ENCODE assay signal across 8 cellular contexts in the genomic region with DNA sequence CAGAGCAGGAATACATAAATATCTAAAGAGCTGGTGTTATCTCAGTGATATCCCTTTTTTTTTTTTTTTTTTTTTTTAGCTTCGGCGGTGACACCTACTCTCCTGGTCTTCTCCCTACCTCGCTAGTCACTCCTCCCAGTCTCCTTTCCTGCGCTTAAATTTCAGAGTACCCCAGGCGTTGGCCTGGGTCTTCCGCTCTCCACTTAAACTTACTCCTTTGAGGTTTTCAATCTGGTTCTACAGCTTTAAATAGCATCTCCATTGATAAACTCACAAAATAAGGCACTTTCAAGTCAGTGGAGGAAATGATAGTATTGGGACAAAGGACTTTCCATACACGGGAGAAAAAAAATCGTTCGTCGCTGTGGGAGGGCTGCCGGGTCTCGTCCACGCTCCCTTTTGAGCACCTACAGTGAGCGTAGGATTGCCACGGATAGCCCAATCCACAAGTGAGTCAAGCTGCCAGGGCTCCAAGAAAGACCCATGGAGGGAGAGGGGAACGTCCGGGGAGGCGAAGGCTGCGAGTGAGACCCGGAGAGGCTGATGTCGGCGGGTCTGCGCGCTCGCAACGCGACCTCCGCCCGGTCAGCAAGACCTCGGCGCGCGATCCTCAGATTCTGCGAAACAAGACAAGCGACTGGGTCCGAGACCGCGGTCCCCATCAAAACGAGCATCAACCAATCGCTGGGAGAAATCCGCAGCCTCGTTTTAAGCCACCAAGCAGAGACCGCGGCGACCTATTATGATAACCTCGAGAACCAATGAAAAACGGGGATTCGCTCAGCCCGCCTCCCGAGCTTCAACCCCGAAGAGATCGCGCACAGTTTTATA. TPM values are rescaled to one million over a fixed set of nuclear protein-coding genes. Genes with fewer than 3 reads are reported as not detected.
A peak's percentile ranks its signal among the peaks of the same experiment; 100 is the strongest.
DNase-seq lines count a peak whose midpoint lies in the region; ATAC-seq and TF ChIP-seq lines count a peak whose summit lies in the region.

No MANE protein-coding gene starts in this region.

- CTCF ChIA-PET in GM10248 (lab: Yijun Ruan, JAX) = interaction anchor here (0.7 to 2.2 kb wide), 9 partner anchors 8 to 623 kb away, joined by 3 to 13 read pairs (median 4); no protein-coding TSS in a partner anchor

- TF ChIP-seq EP300 in tibial nerve (IDR thresholded peaks at IDR 0.05) = no peak

- POLR2A ChIA-PET in GM10248 (lab: Yijun Ruan, JAX) = interaction anchor here (0.6 to 2.1 kb wide), 19 partner anchors 8 to 1186 kb away, joined by 3 to 14 read pairs (median 4); partner anchors contain the start of gene IFT52

- H3K4me1 ChIP-seq in adrenal gland (replicated peaks in 1 of 2) (peaks cover 18 to 31% of the 10 kb centered on the region in 2 donors), heart left ventricle (peaks cover 0 to 30% (median 22%) of the 10 kb centered on the region in 12 donors), parathyroid adenoma (no peaks in the 10 kb centered on the region), tibial nerve (peaks cover 0 to 39% (median 4%) of the 10 kb centered on the region in 4 donors)

- 1 to 2% (median 1%) methylated on average over 24 to 53 of the region's 53 CpGs for WGBS in adrenal gland, 4 donors
- WGBS in heart left ventricle, 4 donors = 0 to 1% (median 1%) methylated on average over 29 to 53 of the region's 53 CpGs
- WGBS in tibial nerve, 2 donors = 1% methylated on average over 46 to 49 of the region's 53 CpGs

- H4K20me1 ChIP-seq in SU-DHL-6 (ENCODE audit: low read depth, low read length) = peaks cover 31% of the 10 kb centered on the region

- H3K9me2 ChIP-seq in SU-DHL-6 (replicated peaks; ENCODE audit: insufficient read depth, low read length) = no peaks in the 10 kb centered on the region

- TF ChIP-seq POLR2A in adrenal gland (IDR thresholded peaks at IDR 0.05) (no peak), heart left ventricle (IDR thresholded peaks at IDR 0.05) (no peak), tibial nerve (IDR thresholded peaks at IDR 0.05) (no peak)

- H2AFZ ChIP-seq in SU-DHL-6 (ENCODE audit: low read depth, low read length, severe bottlenecking) (peak overlapping the region; percentile 91), parathyroid adenoma (peak overlapping the region; percentile 98)

- H3K9ac ChIP-seq in SU-DHL-6 (ENCODE audit: low read length) (peak overlapping the region; percentile 100), parathyroid adenoma (peak overlapping the region; percentile 100)

- TF ChIP-seq CTCF in GM10248 (IDR thresholded peaks at IDR 0.05; ENCODE audit: control extremely low read depth, extremely low read depth, low read depth, missing control alignments) (no peak), SU-DHL-6 (IDR thresholded peaks at IDR 0.05; ENCODE audit: insufficient read depth, low read length, poor library complexity, severe bottlenecking) (no peak), adrenal gland (IDR thresholded peaks at IDR 0.05) (no peak), heart left ventricle (IDR thresholded peaks at IDR 0.05) (no peak), parathyroid adenoma (IDR thresholded peaks at IDR 0.05) (no peak), tibial nerve (IDR thresholded peaks at IDR 0.05) (no peak)

- peak overlapping the region; percentile 77 for H3K4me2 ChIP-seq in SU-DHL-6 (ENCODE audit: low read depth, low read length, poor library complexity, severe bottlenecking)
- H3K4me2 ChIP-seq in parathyroid adenoma (ENCODE audit: low read length) = peak overlapping the region; percentile 71

- H3K4me3 ChIP-seq in SU-DHL-6 (ENCODE audit: insufficient read depth, low read length, poor library complexity, severe bottlenecking) (peak overlapping the region; percentile 79), adrenal gland (peak overlapping the region; percentile 56 to 92 (median 78)), heart left ventricle (peak overlapping the region; percentile 66 to 96 (median 89)), parathyroid adenoma (ENCODE audit: low read depth, low read length) (peak overlapping the region; percentile 94), tibial nerve (peak overlapping the region; percentile 88 to 94 (median 92))

- peaks cover 33% of the 10 kb centered on the region for H3K79me2 ChIP-seq in SU-DHL-6 (ENCODE audit: insufficient read depth, low read length)
- peaks cover 6% of the 10 kb centered on the region for H3K79me2 ChIP-seq in parathyroid adenoma

- H3K27ac ChIP-seq in SU-DHL-6 (ENCODE audit: low read depth, low read length) (peak overlapping the region; percentile 90), adrenal gland (peak overlapping the region; percentile 99 to 100 (median 100)), heart left ventricle (peak overlapping the region; percentile 97 to 100 (median 100)), parathyroid adenoma (peak overlapping the region; percentile 100), tibial nerve (peak overlapping the region; percentile 98 to 100 (median 100))

- H3F3A ChIP-seq in SU-DHL-6 (ENCODE audit: insufficient read depth) = peaks cover 19% of the 10 kb centered on the region; the same call in 1 of the 2 replicates

- H3K27me3 ChIP-seq in SU-DHL-6 (ENCODE audit: low read length) (no peaks in the 10 kb centered on the region), adrenal gland (no peaks in the 10 kb centered on the region), heart left ventricle (no peaks in the 10 kb centered on the region), parathyroid adenoma (ENCODE audit: control insufficient read depth, insufficient read depth, low read length) (no peaks in the 10 kb centered on the region), tibial nerve (no peaks in the 10 kb centered on the region)

- intact Hi-C loops in adrenal gland (cut with DNase I) (no loop called here), heart left ventricle (cut with DNase I) (loop anchor here in 6 of 10 donors (2.0 to 10.0 kb wide), 7 partner anchors 55 to 168 kb away; partner anchors contain the start of gene IFT52 (in 3 of the 6))

- H3K36me3 ChIP-seq in SU-DHL-6 (ENCODE audit: low read length) = peaks cover 29% of the 10 kb centered on the region
- peaks cover 0 to 30% of the 10 kb centered on the region in 2 donors for H3K36me3 ChIP-seq in adrenal gland (replicated peaks in 1 of 2)
- H3K36me3 ChIP-seq in heart left ventricle = peaks cover 0 to 32% (median 31%) of the 10 kb centered on the region in 9 donors
- H3K36me3 ChIP-seq in parathyroid adenoma (ENCODE audit: control insufficient read depth, insufficient read depth, low read length) = no peaks in the 10 kb centered on the region
- H3K36me3 ChIP-seq in tibial nerve = peaks cover 0 to 31% (median 13%) of the 10 kb centered on the region in 3 donors

- ATAC-seq in HG02759 (IDR thresholded peaks at IDR 0.05; ENCODE audit: unreplicated experiment) (peak; percentile 79), heart left ventricle (peak; percentile 88 to 94 (median 89))

- DNase-seq in GM10248 (ENCODE audit: extremely low spot score) (peak; percentile 93), NCI-H128 (lab: John Stamatoyannopoulos, UW; ENCODE audit: unreplicated experiment) (peak; percentile 90), adrenal gland (peak; percentile 89 to 98 (median 95)), heart left ventricle (peak; percentile 90 to 93 (median 92)), tibial nerve (ENCODE audit: low spot score in 2 of 2) (peak; percentile 84 to 95)

- H3K9me3 ChIP-seq in SU-DHL-6 (ENCODE audit: insufficient read depth, low read length) (no peaks in the 10 kb centered on the region), adrenal gland (replicated peaks in 1 of 3) (no peaks in the 10 kb centered on the region), heart left ventricle (no peaks in the 10 kb centered on the region), parathyroid adenoma (ENCODE audit: control insufficient read depth, low read length) (no peaks in the 10 kb centered on the region), tibial nerve (no peaks in the 10 kb centered on the region)

RNA-seq across cellular contexts. Expression of gene SRSF6, which starts 0.7 kb away (rescaled TPM):
- 100 to 1,000 TPM in 4 of 8 donors, 10 to 100 TPM in 4; 42.7 to 188 (median 108) TPM for total RNA-seq in adrenal gland
- 100 to 1,000 TPM; 165 to 185 (median 181) TPM for polyA plus RNA-seq in adrenal gland
- total RNA-seq in heart left ventricle = 10 to 100 TPM; 21.0 to 69.7 (median 47.0) TPM
- polyA plus RNA-seq in heart left ventricle = 10 to 100 TPM; 33.5 to 39.6 TPM
- total RNA-seq in tibial nerve = 100 to 1,000 TPM in 2 of 4 donors, 10 to 100 TPM in 2; 82.8 to 117 (median 103) TPM

RNA-seq across cellular contexts. Expression of gene L3MBTL1, which starts 50.5 kb away (rescaled TPM):
- total RNA-seq in adrenal gland = 10 to 100 TPM in 6 of 8 donors, 1 to 10 TPM in 2; 5.2 to 21.9 (median 16.9) TPM
- polyA plus RNA-seq in adrenal gland = 10 to 100 TPM in 2 of 3 donors, 1 to 10 TPM in 1; 3.3 to 24.4 (median 10.9) TPM
- total RNA-seq in heart left ventricle = 1 to 10 TPM; 2.4 to 6.9 (median 3.8) TPM
- 1 to 10 TPM; 1.3 to 5.1 TPM for polyA plus RNA-seq in heart left ventricle
- total RNA-seq in tibial nerve = 10 to 100 TPM; 17.7 to 29.3 (median 22.7) TPM

Comparison
In these comparisons a context has a peak if more than half of its experiments do, and no peak if none do; other contexts are left out.
1. Peak in every context shown above with its lines: DNase-seq, ATAC-seq, H3K4me3 ChIP-seq and H3K27ac ChIP-seq.
2. intact Hi-C loops: an anchor here in heart left ventricle (2.0 to 10.0 kb wide); none called in adrenal gland.